Comparison of ENCODE assay signal across 27 cellular contexts in genomic region chr6:135328136-135328535, GRCh38.
"Had no signal": no experiment of that assay in that cellular context is flagged by ENCODE, and none has a peak within 500 bp of the region (broad histone marks: within the 10 kb centered on the region; RNA-seq: fewer than 3 reads in every experiment).

No MANE protein-coding gene starts in this region.

- ATAC-seq: activated CD4-positive, CD25-positive, alpha-beta regulatory T cell treated with anti-CD3 and anti-CD28 coated beads, Interleukin-2, amount 50 U/mL, for 24 hours; activated CD8-positive, alpha-beta T cell treated with anti-CD3 and anti-CD28 coated beads for 36 hours; activated naive CD8-positive, alpha-beta T cell treated with anti-CD3 and anti-CD28 coated beads, Interleukin-2, amount 50 U/mL, for 24 hours; effector memory CD8-positive, alpha-beta T cell; T-helper 17 cell had no signal

- DNase-seq: activated B cell treated with CpG ODN at 0.5 μM for 24 hours; activated CD4-positive, alpha-beta T cell treated with anti-CD3 and anti-CD28 coated beads for 48 hours; activated CD4-positive, alpha-beta T cell treated with anti-CD3 and anti-CD28 coated beads, Interleukin-2, amount 50 U/mL, for 1 hour; activated CD4-positive, alpha-beta T cell treated with anti-CD3 and anti-CD28 coated beads, Interleukin-2, amount 50 U/mL, for 48 hours; activated CD8-positive, alpha-beta memory T cell treated with anti-CD3 and anti-CD28 coated beads for 24 hours; activated CD8-positive, alpha-beta T cell treated with anti-CD3 and anti-CD28 coated beads for 36 hours; activated effector memory CD4-positive, alpha-beta T cell treated with anti-CD3 and anti-CD28 coated beads, Interleukin-2, amount 50 U/mL, for 16 hours; activated naive CD4-positive, alpha-beta T cell treated with anti-CD3 and anti-CD28 coated beads for 36 hours; activated naive CD8-positive, alpha-beta T cell treated with anti-CD3 and anti-CD28 coated beads for 36 hours; activated naive CD8-positive, alpha-beta T cell treated with anti-CD3 and anti-CD28 coated beads, Interleukin-2, amount 50 U/mL, for 24 hours; activated T-cell treated with anti-CD3 and anti-CD28 coated beads, Interleukin-2, amount 50 U/mL, for 48 hours; amniotic stem cell; anterior cingulate cortex; brain microvascular endothelial cell; caudate nucleus; cortex of kidney; dermis blood vessel endothelial cell; effector CD4-positive, alpha-beta T cell; effector memory CD8-positive, alpha-beta T cell; esophagus squamous epithelium; head of caudate nucleus; hippocampal formation; T-helper 17 cell; T1000; WERI-Rb-1 had no signal

- H3K27me3 ChIP-seq: brain microvascular endothelial cell, esophagus squamous epithelium had no signal

- H3K27ac ChIP-seq: brain microvascular endothelial cell, epithelial cell of prostate, esophagus squamous epithelium, WERI-Rb-1 had no signal

- H3K9me3 ChIP-seq: esophagus squamous epithelium had no signal

- H3K36me3 ChIP-seq: esophagus squamous epithelium, WERI-Rb-1 had no signal
